17 cellular contexts compared by ENCODE assay signal in the genomic region with DNA sequence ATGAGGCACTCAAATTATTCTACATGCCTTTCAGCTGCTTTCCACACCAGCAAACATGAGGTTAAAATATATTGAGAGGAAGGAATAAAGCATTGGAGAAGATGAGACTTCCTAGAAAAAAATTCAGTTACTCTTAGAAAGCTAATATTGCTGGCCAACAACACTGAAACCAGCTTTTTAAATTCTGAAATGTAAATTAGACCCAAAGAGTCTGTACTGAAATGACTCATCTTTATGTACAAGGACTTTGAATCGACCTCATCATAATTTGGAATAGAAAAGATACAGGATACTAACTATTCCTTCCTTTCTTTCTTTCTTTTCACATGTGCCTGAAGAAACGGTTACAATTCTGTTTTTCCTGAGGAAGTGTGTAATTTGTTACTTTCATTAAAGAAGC. TPM values are rescaled to one million over a fixed set of nuclear protein-coding genes. Genes with fewer than 3 reads are reported as not detected.
A peak's percentile ranks its signal among the peaks of the same experiment; 100 is the strongest.
DNase-seq lines count a peak whose midpoint lies in the region; ATAC-seq, FAIRE-seq and TF ChIP-seq lines count a peak whose summit lies in the region.
"Had no signal": no experiment of that assay in that cellular context is flagged by ENCODE, and none has a peak within 500 bp of the region (broad histone marks: within the 10 kb centered on the region; RNA-seq: fewer than 3 reads in every experiment).

No MANE protein-coding gene starts in this region.

- POLR2A ChIA-PET in HepG2 (lab: Yijun Ruan, JAX), result no interaction called here
- POLR2A ChIA-PET in RWPE1 (lab: Yijun Ruan, JAX; ENCODE audit: low non-redundant PET), result no interaction called here

- H4K20me1 ChIP-seq in HepG2 (ENCODE audit: insufficient read depth, low read length), result no peaks in the 10 kb centered on the region

- WGBS in HepG2 (ENCODE audit: low lambda C conversion rate), result 29% methylated on average over 2 of the region's 2 CpGs
- WGBS in right lobe of liver (ENCODE audit: insufficient coverage, low coverage, low lambda C conversion rate, missing lambda C conversion rate), result 43% methylated on average over 2 of the region's 2 CpGs

- H3K9me3 ChIP-seq in HepG2 (ENCODE audit: low read length), result no peaks in the 10 kb centered on the region
- no peaks in the 10 kb centered on the region for H3K9me3 ChIP-seq in right lobe of liver
- no peaks in the 10 kb centered on the region for H3K9me3 ChIP-seq in effector memory CD4-positive, alpha-beta T cell (ENCODE audit: control insufficient read depth, low read length)
- H3K9me3 ChIP-seq: Peyer's patch, suprapubic skin had no signal

- FAIRE-seq in HepG2 (lab: Jason Lieb, UNC), result no peak

- TF ChIP-seq EP300 in HepG2 (IDR thresholded peaks at IDR 0.05; ENCODE audit: low read depth in 2 of 2, low read length in 2 of 2), result no peak
- TF ChIP-seq EP300 in HepG2 (CRISPR knock-in tag; IDR thresholded peaks at IDR 0.05; ENCODE audit: borderline replicate concordance), result no peak

- no TSS peak for BruUV-seq in HepG2 (replicated peaks; lab: Mats Ljungman, UMichigan)

- H3K4me3 ChIP-seq in HepG2 (replicated peaks in 1 of 3; ENCODE audit: insufficient read depth in 1 of 3, low read depth in 2 of 3, low read length in 3 of 3) (no peak overlapping the region), right lobe of liver (no peak overlapping the region)
- no peak overlapping the region for H3K4me3 ChIP-seq in effector memory CD4-positive, alpha-beta T cell (ENCODE audit: insufficient read depth, low read depth, low read length, poor library complexity, severe bottlenecking)
- H3K4me3 ChIP-seq: Peyer's patch, suprapubic skin had no signal

- DNase-seq in HepG2 (ENCODE audit: low spot score), result no peak
- no peak for DNase-seq in right lobe of liver
- DNase-seq in NCI-H748 treated with DMSO at 0.1 percent for 48 hours (lab: John Stamatoyannopoulos, UW), result no peak
- no peak for DNase-seq in RWPE1 (ENCODE audit: low spot score)
- DNase-seq in AML-193 (lab: John Stamatoyannopoulos, UW), result no peak
- no peak for DNase-seq in effector memory CD4-positive, alpha-beta T cell
- DNase-seq: activated gamma-delta T cell treated with Interleukin-2 at 50 U/mL for 16 hours; CD4-positive, alpha-beta memory T cell; head of caudate nucleus; islet precursor cell; NCI-H1694; NCI-H524 treated with DMSO at 0.1 percent for 48 hours; right cardiac atrium had no signal

- no peaks in the 10 kb centered on the region for H3K79me2 ChIP-seq in HepG2 (ENCODE audit: insufficient read depth, low read length)

- TF ChIP-seq RAD21 in HepG2 (CRISPR knock-in tag; IDR thresholded peaks at IDR 0.05), result no peak

- TF ChIP-seq POLR2A in HepG2 (IDR thresholded peaks at IDR 0.05; ENCODE audit: insufficient read depth in 1 of 2, low read depth in 2 of 2, low read length in 2 of 2) (no peak), right lobe of liver (IDR thresholded peaks at IDR 0.05) (no peak)

- TF ChIP-seq CTCF in HepG2 (CRISPR knock-in tag; IDR thresholded peaks at IDR 0.05) (no peak), right lobe of liver (IDR thresholded peaks at IDR 0.05) (no peak), RWPE1 (conservative IDR thresholded peaks at IDR 0.05; ENCODE audit: low read depth) (no peak)

- in situ Hi-C loops in HepG2 (cut with HindIII; ENCODE audit: extremely low pct_ligation_motif_present, low pct_unique_long_range_greater_than_20kb), result no loop called here

- H3K36me3 ChIP-seq in HepG2 (replicated peaks in 1 of 2; ENCODE audit: control insufficient read depth in 1 of 2, insufficient read depth in 2 of 2, low read length in 2 of 2) (no peaks in the 10 kb centered on the region), right lobe of liver (no peaks in the 10 kb centered on the region)
- no peaks in the 10 kb centered on the region for H3K36me3 ChIP-seq in effector memory CD4-positive, alpha-beta T cell (ENCODE audit: control insufficient read depth, insufficient read depth, low read length)
- H3K36me3 ChIP-seq: Peyer's patch, suprapubic skin had no signal

- H3K27ac ChIP-seq in HepG2 (ENCODE audit: extremely low read length, insufficient read depth, low read length), result no peak overlapping the region
- H3K27ac ChIP-seq in right lobe of liver, result no peak overlapping the region
- H3K27ac ChIP-seq in RWPE1, result no peak overlapping the region
- no peak overlapping the region for H3K27ac ChIP-seq in effector memory CD4-positive, alpha-beta T cell (ENCODE audit: insufficient read depth, low read length, poor library complexity, severe bottlenecking)
- H3K27ac ChIP-seq: Peyer's patch, suprapubic skin had no signal

- no peaks in the 10 kb centered on the region for H3K27me3 ChIP-seq in HepG2 (ENCODE audit: control insufficient read depth in 1 of 2, insufficient read depth in 2 of 2, low read length in 2 of 2)
- no peaks in the 10 kb centered on the region for H3K27me3 ChIP-seq in right lobe of liver
- H3K27me3 ChIP-seq in effector memory CD4-positive, alpha-beta T cell (replicated peaks; ENCODE audit: control insufficient read depth, insufficient read depth, low read length, poor library complexity, severe bottlenecking), result peaks cover 3% of the 10 kb centered on the region
- H3K27me3 ChIP-seq: Peyer's patch, suprapubic skin had no signal

- CTCF ChIA-PET in HepG2 (lab: Yijun Ruan, JAX; ENCODE audit: low intra/inter-chr PET ratio, low total read pairs), result no interaction called here
- CTCF ChIA-PET in RWPE1 (lab: Yijun Ruan, JAX), result no interaction called here

- 0 out of 2 replicates have a peak overlapping the region, but pooled peaks have one; percentile 46 for H3K4me2 ChIP-seq in HepG2 (ENCODE audit: low read depth, low read length)

- H3K9ac ChIP-seq in HepG2 (ENCODE audit: insufficient read depth, low read depth, low read length), result no peak overlapping the region

- peaks cover 64% of the 10 kb centered on the region for H3K4me1 ChIP-seq in HepG2 (ENCODE audit: insufficient read depth, low read length)
- H3K4me1 ChIP-seq in right lobe of liver, result peaks cover 0 to 1% (median 0%) of the 10 kb centered on the region in 4 donors
- no peaks in the 10 kb centered on the region for H3K4me1 ChIP-seq in effector memory CD4-positive, alpha-beta T cell (ENCODE audit: control insufficient read depth, insufficient read depth, low read length, poor library complexity, severe bottlenecking)
- H3K4me1 ChIP-seq: Peyer's patch, suprapubic skin had no signal

- no peak overlapping the region for H2AFZ ChIP-seq in HepG2 (ENCODE audit: low read length)

- ATAC-seq in HepG2 (no peak), right lobe of liver (no peak), GM21825 (IDR thresholded peaks at IDR 0.05; ENCODE audit: unreplicated experiment) (peak; percentile 40), HG03095 (IDR thresholded peaks at IDR 0.05; ENCODE audit: unreplicated experiment) (peak; percentile 54)

- intact Hi-C loops in HepG2 (cut with micrococcal nuclease; ENCODE audit: unreplicated experiment) (loop anchor here (10.0 kb wide), 1 partner anchor 773 kb away; no protein-coding TSS in a partner anchor), right lobe of liver (cut with DNase I) (no loop called here)

RNA-seq across cellular contexts. Expression of a gene that starts 6.5 kb away (rescaled TPM):
- 62.9 and 131 TPM in 2 replicates for total RNA-seq in HepG2 (2016; rRNA removed; fragmentation: Illumina TruSeq; extraction: Trizol)
- total RNA-seq in HepG2 (2016; cell fraction: cytosol; rRNA removed; fragmentation: Illumina TruSeq; extraction: Trizol; ENCODE audit: low read depth), result 9.3 and 10.6 TPM in 2 replicates
- 61.8 and 129 TPM in 2 replicates for total RNA-seq in HepG2 (2016; cell fraction: insoluble cytoplasmic fraction; rRNA removed; fragmentation: Illumina TruSeq; extraction: Trizol)
- total RNA-seq in HepG2 (2016; cell fraction: membrane; rRNA removed; fragmentation: Illumina TruSeq; extraction: Trizol), result 29.7 and 34.1 TPM in 2 replicates
- 73.1 and 87.7 TPM in 2 replicates for total RNA-seq in HepG2 (2016; cell fraction: nucleus; rRNA removed; fragmentation: Illumina TruSeq; extraction: Trizol)
- polyA plus RNA-seq in HepG2 (2011; rRNA removed), result 11.2 and 13.0 TPM in 2 replicates
- 4.2 and 7.2 TPM in 2 replicates for polyA plus RNA-seq in HepG2 (2011; cell fraction: cytosol; rRNA removed)
- polyA plus RNA-seq in HepG2 (2011; cell fraction: nucleus; rRNA removed), result 11.8 and 15.2 TPM in 2 replicates
- 26.4 and 61.0 TPM in 2 replicates for polyA plus RNA-seq in HepG2 (2012)
- 7.7 and 9.3 TPM in 2 replicates for polyA plus RNA-seq in HepG2 (2016; cell fraction: cytosol; fragmentation: Illumina TruSeq; extraction: Trizol; ENCODE audit: low read depth)
- 135 and 137 TPM in 2 replicates for polyA plus RNA-seq in HepG2 (2016; cell fraction: insoluble cytoplasmic fraction; fragmentation: Illumina TruSeq; extraction: Trizol; ENCODE audit: low read depth)
- 20.4 and 27.2 TPM in 2 replicates for polyA plus RNA-seq in HepG2 (2016; cell fraction: membrane; fragmentation: Illumina TruSeq; extraction: Trizol; ENCODE audit: low read depth)
- 102 and 104 TPM in 2 replicates for polyA plus RNA-seq in HepG2 (2016; cell fraction: nucleus; fragmentation: Illumina TruSeq; extraction: Trizol; ENCODE audit: insufficient read depth, low read depth)
- 4.1 and 12.8 TPM in 2 replicates for polyA minus RNA-seq in HepG2 (2011; rRNA and poly(A)+ RNA removed; ENCODE audit: low replicate concordance)
- polyA minus RNA-seq in HepG2 (2011; cell fraction: cytosol; rRNA and poly(A)+ RNA removed), result 16.3 and 18.9 TPM in 2 replicates
- polyA minus RNA-seq in HepG2 (2011; cell fraction: nucleus; rRNA and poly(A)+ RNA removed), result 46.5 and 58.1 TPM in 2 replicates
- 10 to 100 TPM; 19.6 to 60.8 (median 31.0) TPM for total RNA-seq in right lobe of liver

RNA-seq across cellular contexts. Expression of a gene that starts 31.6 kb away (rescaled TPM):
- total RNA-seq in HepG2 (2016; rRNA removed; fragmentation: Illumina TruSeq; extraction: Trizol), result 4.4 and 7.1 TPM in 2 replicates
- total RNA-seq in HepG2 (2016; cell fraction: cytosol; rRNA removed; fragmentation: Illumina TruSeq; extraction: Trizol; ENCODE audit: low read depth), result 1.5 and 1.7 TPM in 2 replicates
- total RNA-seq in HepG2 (2016; cell fraction: insoluble cytoplasmic fraction; rRNA removed; fragmentation: Illumina TruSeq; extraction: Trizol), result 4.5 and 7.7 TPM in 2 replicates
- 2.9 and 3.4 TPM in 2 replicates for total RNA-seq in HepG2 (2016; cell fraction: membrane; rRNA removed; fragmentation: Illumina TruSeq; extraction: Trizol)
- 7.2 and 8.5 TPM in 2 replicates for total RNA-seq in HepG2 (2016; cell fraction: nucleus; rRNA removed; fragmentation: Illumina TruSeq; extraction: Trizol)
- 1.9 and 2.0 TPM in 2 replicates for polyA plus RNA-seq in HepG2 (2011; rRNA removed)
- polyA plus RNA-seq in HepG2 (2011; cell fraction: cytosol; rRNA removed), result 1.3 and 1.7 TPM in 2 replicates
- 0.79 and 1.2 TPM in 2 replicates for polyA plus RNA-seq in HepG2 (2011; cell fraction: nucleus; rRNA removed)
- polyA plus RNA-seq in HepG2 (2012), result 2.2 and 3.0 TPM in 2 replicates
- polyA plus RNA-seq in HepG2 (2016; cell fraction: cytosol; fragmentation: Illumina TruSeq; extraction: Trizol; ENCODE audit: low read depth), result 0.46 and 0.54 TPM in 2 replicates
- 2.9 and 3.3 TPM in 2 replicates for polyA plus RNA-seq in HepG2 (2016; cell fraction: insoluble cytoplasmic fraction; fragmentation: Illumina TruSeq; extraction: Trizol; ENCODE audit: low read depth)
- 1.4 and 1.5 TPM in 2 replicates for polyA plus RNA-seq in HepG2 (2016; cell fraction: membrane; fragmentation: Illumina TruSeq; extraction: Trizol; ENCODE audit: low read depth)
- 7.6 and 8.4 TPM in 2 replicates for polyA plus RNA-seq in HepG2 (2016; cell fraction: nucleus; fragmentation: Illumina TruSeq; extraction: Trizol; ENCODE audit: insufficient read depth, low read depth)
- 2.6 and 4.6 TPM in 2 replicates for polyA minus RNA-seq in HepG2 (2011; rRNA and poly(A)+ RNA removed; ENCODE audit: low replicate concordance)
- 2.5 TPM in 2 replicates for polyA minus RNA-seq in HepG2 (2011; cell fraction: cytosol; rRNA and poly(A)+ RNA removed)
- polyA minus RNA-seq in HepG2 (2011; cell fraction: nucleus; rRNA and poly(A)+ RNA removed), result 3.5 TPM in 2 replicates
- total RNA-seq in right lobe of liver, result 1 to 10 TPM; 2.7 to 3.6 (median 3.0) TPM

Comparison
In these comparisons a context has a peak if more than half of its experiments do, and no peak if none do; other contexts are left out.
1. ATAC-seq: peak in GM21825 (single experiment) and HG03095 (single experiment); none in HepG2 (single experiment) and right lobe of liver (0 of 4).